8 cellular contexts compared by ENCODE assay signal in genomic region chr11:66976048-66976467, GRCh38. TPM values are rescaled to one million over a fixed set of nuclear protein-coding genes. Genes with fewer than 3 reads are reported as not detected.
DNase-seq lines count a peak whose midpoint lies in the region; ATAC-seq and TF ChIP-seq lines count a peak whose summit lies in the region.

No MANE protein-coding gene starts in this region.

- no peaks in the 10 kb centered on the region for H3K9me3 ChIP-seq in HCT116 (ENCODE audit: control insufficient read depth in 1 of 2, insufficient read depth in 1 of 2, low read depth in 1 of 2, low read length in 2 of 2)

- H3K79me2 ChIP-seq in HCT116 (ENCODE audit: insufficient read depth, low read length), result no peaks in the 10 kb centered on the region

- H3K9ac ChIP-seq in HCT116 (ENCODE audit: low read length), result no peak overlapping the region

- no peak for TF ChIP-seq POLR2A in HCT116 (IDR thresholded peaks at IDR 0.05; ENCODE audit: borderline replicate concordance, extremely low read depth, insufficient read depth, insufficient read length)

- TF ChIP-seq CTCF in C4-2B (conservative IDR thresholded peaks at IDR 0.05), result peak; percentile 80
- peak; percentile 58 to 87 (median 76); a peak in 5 of 6 replicates for TF ChIP-seq CTCF in HCT116 (IDR thresholded peaks at IDR 0.05 in 2 of 3, conservative IDR thresholded peaks at IDR 0.05 in 1 of 3; ENCODE audit: borderline replicate concordance in 1 of 3, insufficient read depth in 1 of 3, low read depth in 2 of 3, low read length in 2 of 3)

- H3K4me2 ChIP-seq in HCT116 (ENCODE audit: low read length), result no peak overlapping the region

- peaks cover 5 to 39% of the 10 kb centered on the region in 2 experiments for H3K4me1 ChIP-seq in HCT116 (ENCODE audit: control insufficient read depth in 1 of 2, insufficient read depth in 2 of 2, low read length in 2 of 2)

- no peaks in the 10 kb centered on the region for H3K27me3 ChIP-seq in HCT116 (ENCODE audit: insufficient read depth, low read length)

- POLR2A ChIA-PET in HCT116 (lab: Charles Lee), result no interaction called here

- RAD21 ChIA-PET in HCT116 (lab: Charles Lee; ENCODE audit: low non-redundant PET in 1 of 2, low total read pairs in 2 of 2, uncharacterized antibody in 2 of 2, unreplicated experiment in 2 of 2), result interaction anchor here (0.7 to 1.6 kb wide), 5 partner anchors 13 to 95 kb away, joined by 3 to 6 read pairs (median 4); no protein-coding TSS in a partner anchor

- no TSS peak for BruUV-seq in HCT116 (replicated peaks; lab: Mats Ljungman, UMichigan)

- no peak for DNase-seq in HCT116 (ENCODE audit: low read depth, low spot score)
- peak; percentile 22 for DNase-seq in activated naive CD4-positive, alpha-beta T cell treated with anti-CD3 and anti-CD28 coated beads, Interleukin-2, amount 50 U/mL, for 16 hours
- peak; percentile 17 to 60 for DNase-seq in lung microvascular endothelial cell (ENCODE audit: low read depth in 2 of 2)
- DNase-seq in posterior vena cava (ENCODE audit: low spot score), result no peak
- no peak for DNase-seq in NCI-H2029 treated with DMSO at 0.1 percent for 48 hours (lab: John Stamatoyannopoulos, UW)
- DNase-seq in HT-29 (ENCODE audit: low spot score), result no peak

- H3K36me3 ChIP-seq in HCT116 (ENCODE audit: control insufficient read depth in 1 of 2, insufficient read depth in 2 of 2, low read length in 2 of 2), result no peaks in the 10 kb centered on the region

- no peaks in the 10 kb centered on the region for H3K9me2 ChIP-seq in HCT116 (ENCODE audit: insufficient read depth)

- peak; percentile 91 for TF ChIP-seq RAD21 in HCT116 (IDR thresholded peaks at IDR 0.05; ENCODE audit: low read depth)

- CTCF ChIA-PET in HCT116 (lab: Charles Lee), result interaction anchor here (0.7 to 2.3 kb wide), 11 partner anchors 11 to 285 kb away, joined by 3 to 9 read pairs (median 3); partner anchors contain the start of gene RCE1

- H2AFZ ChIP-seq in HCT116 (ENCODE audit: low read depth, low read length, poor library complexity, severe bottlenecking), result no peak overlapping the region

- intact Hi-C loops in HCT116 (cut with micrococcal nuclease) (loop anchor here (5.0 kb wide), 1 partner anchor 134 kb away; the partner anchor contains the start of gene RCE1), posterior vena cava (cut with DNase I) (no loop called here)

- no peaks in the 10 kb centered on the region for H4K20me1 ChIP-seq in HCT116 (ENCODE audit: insufficient read depth)

- H3K4me3 ChIP-seq in HCT116 (replicated peaks in 1 of 2; ENCODE audit: low read depth in 1 of 2, low read length in 2 of 2), result no peak overlapping the region

- ATAC-seq in HCT116, result peak; percentile 57
- ATAC-seq in GM21825 (IDR thresholded peaks at IDR 0.05; ENCODE audit: unreplicated experiment), result no peak

- H3K27ac ChIP-seq in C4-2B, result no peak overlapping the region
- H3K27ac ChIP-seq in HCT116 (ENCODE audit: low read depth, low read length), result no peak overlapping the region

TF ChIP-seq in HCT116, 20 proteins besides CTCF, POLR2A, EP300 and RAD21:
- TF ChIP-seq JUND (IDR thresholded peaks at IDR 0.05) (no peak), POLR2AphosphoS5 (IDR thresholded peaks at IDR 0.05; ENCODE audit: low read depth, low read length) (no peak), ZNF274 (IDR thresholded peaks at IDR 0.05; ENCODE audit: low read depth, low read length) (no peak), MAX (IDR thresholded peaks at IDR 0.05) (no peak), ZFX (IDR thresholded peaks at IDR 0.05) (no peak), EZH2phosphoT487 (IDR thresholded peaks at IDR 0.05; ENCODE audit: borderline replicate concordance) (no peak), ELF1 (IDR thresholded peaks at IDR 0.05; ENCODE audit: borderline replicate concordance, low read depth) (no peak), TCF7L2 (IDR thresholded peaks at IDR 0.05; ENCODE audit: borderline replicate concordance, extremely low read depth, insufficient read depth, insufficient read length) (no peak), FOSL1 (IDR thresholded peaks at IDR 0.05; ENCODE audit: low read depth) (no peak), CEBPB (IDR thresholded peaks at IDR 0.05; ENCODE audit: low read depth) (no peak), REST (IDR thresholded peaks at IDR 0.05; ENCODE audit: low read depth) (no peak), SP1 (IDR thresholded peaks at IDR 0.05; ENCODE audit: low read depth) (no peak)
- TF ChIP-seq, protein P1, sequence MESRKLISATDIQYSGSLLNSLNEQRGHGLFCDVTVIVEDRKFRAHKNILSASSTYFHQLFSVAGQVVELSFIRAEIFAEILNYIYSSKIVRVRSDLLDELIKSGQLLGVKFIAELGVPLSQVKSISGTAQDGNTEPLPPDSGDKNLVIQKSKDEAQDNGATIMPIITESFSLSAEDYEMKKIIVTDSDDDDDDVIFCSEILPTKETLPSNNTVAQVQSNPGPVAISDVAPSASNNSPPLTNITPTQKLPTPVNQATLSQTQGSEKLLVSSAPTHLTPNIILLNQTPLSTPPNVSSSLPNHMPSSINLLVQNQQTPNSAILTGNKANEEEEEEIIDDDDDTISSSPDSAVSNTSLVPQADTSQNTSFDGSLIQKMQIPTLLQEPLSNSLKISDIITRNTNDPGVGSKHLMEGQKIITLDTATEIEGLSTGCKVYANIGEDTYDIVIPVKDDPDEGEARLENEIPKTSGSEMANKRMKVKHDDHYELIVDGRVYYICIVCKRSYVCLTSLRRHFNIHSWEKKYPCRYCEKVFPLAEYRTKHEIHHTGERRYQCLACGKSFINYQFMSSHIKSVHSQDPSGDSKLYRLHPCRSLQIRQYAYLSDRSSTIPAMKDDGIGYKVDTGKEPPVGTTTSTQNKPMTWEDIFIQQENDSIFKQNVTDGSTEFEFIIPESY (IDR thresholded peaks at IDR 0.05; ENCODE audit: extremely low read depth, insufficient replicate concordance, low read length), result no peak
- TF ChIP-seq, protein P2, sequence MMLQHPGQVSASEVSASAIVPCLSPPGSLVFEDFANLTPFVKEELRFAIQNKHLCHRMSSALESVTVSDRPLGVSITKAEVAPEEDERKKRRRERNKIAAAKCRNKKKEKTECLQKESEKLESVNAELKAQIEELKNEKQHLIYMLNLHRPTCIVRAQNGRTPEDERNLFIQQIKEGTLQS (IDR thresholded peaks at IDR 0.05), result no peak

RNA-seq across cellular contexts. Expression of gene C11orf86, which starts 1.0 kb away (rescaled TPM):
- total RNA-seq in HCT116 (2021; ENCODE audit: unreplicated experiment) (0.25 TPM), lung microvascular endothelial cell (not detected in 2 replicates), posterior vena cava (not detected)
- 0.25 and 0.50 TPM in 2 replicates for polyA plus RNA-seq in HCT116 (2012)
- 0.29 and 0.69 TPM in 2 replicates for total RNA-seq in HT-29 (2014; rRNA removed; shearing (Covaris generic))

RNA-seq across cellular contexts. Expression of gene PC, which starts 17.9 kb away (rescaled TPM):
- total RNA-seq in HCT116 (2021; ENCODE audit: unreplicated experiment) (24.1 TPM), lung microvascular endothelial cell (7.2 and 10.5 TPM in 2 replicates), posterior vena cava (10 to 100 TPM in 1 of 2 donors, 1 to 10 TPM in 1; 5.5 to 11.6 TPM)
- polyA plus RNA-seq in HCT116 (2012), result 23.7 and 26.8 TPM in 2 replicates
- 42.0 and 48.8 TPM in 2 replicates for total RNA-seq in HT-29 (2014; rRNA removed; shearing (Covaris generic))

RNA-seq across cellular contexts. Expression of gene SYT12, which starts 46.9 kb away (rescaled TPM):
- 4.3 TPM for total RNA-seq in HCT116 (2021; ENCODE audit: unreplicated experiment)
- polyA plus RNA-seq in HCT116 (2012), result 4.7 and 4.8 TPM in 2 replicates
- total RNA-seq in lung microvascular endothelial cell, result under 0.01 TPM in 2 replicates
- under 1 TPM; 0.37 to 0.67 TPM for total RNA-seq in posterior vena cava
- 0.42 and 1.7 TPM in 2 replicates for total RNA-seq in HT-29 (2014; rRNA removed; shearing (Covaris generic))

Comparison
In these comparisons a context has a peak if more than half of its experiments do, and no peak if none do; other contexts are left out.
1. DNase-seq: peak in activated naive CD4-positive, alpha-beta T cell treated with anti-CD3 and anti-CD28 coated beads, Interleukin-2, amount 50 U/mL, for 16 hours (single experiment) and lung microvascular endothelial cell (2 of 2); none in HCT116 (single experiment), posterior vena cava (single experiment), NCI-H2029 treated with DMSO at 0.1 percent for 48 hours (single experiment) and HT-29 (single experiment).